ENCODE assay signal across 8 cellular contexts in genomic region chr10:117216611-117217195, GRCh38. TPM values are rescaled to one million over a fixed set of nuclear protein-coding genes. Genes with fewer than 3 reads are reported as not detected.
A peak's percentile ranks its signal among the peaks of the same experiment; 100 is the strongest.
DNase-seq lines count a peak whose midpoint lies in the region; ATAC-seq and TF ChIP-seq lines count a peak whose summit lies in the region.

No MANE protein-coding gene starts in this region.

- BruUV-seq in HCT116 (replicated peaks; lab: Mats Ljungman, UMichigan), result no TSS peak

- H3K4me3 ChIP-seq in HCT116 (replicated peaks in 1 of 2; ENCODE audit: low read depth in 1 of 2, low read length in 2 of 2) (peak overlapping the region; percentile 19 to 27), breast epithelium (peak overlapping the region; percentile 28 to 70 (median 46)), spleen (peak overlapping the region; percentile 20 to 71 (median 44))

- TF ChIP-seq RAD21 in HCT116 (IDR thresholded peaks at IDR 0.05; ENCODE audit: low read depth), result peak; percentile 99

- CTCF ChIA-PET in HCT116 (lab: Charles Lee), result interaction anchor here (0.6 to 5.0 kb wide), 41 partner anchors 8 to 1992 kb away, joined by 3 to 120 read pairs (median 5); no protein-coding TSS in a partner anchor

- no peak overlapping the region for H3K27ac Mint-ChIP-seq in immature natural killer cell

- DNase-seq in GM10266 (ENCODE audit: extremely low spot score) (peak; percentile 84), HCT116 (ENCODE audit: low read depth, low spot score) (peak; percentile 54), MV-4-11 (lab: John Stamatoyannopoulos, UW) (peak; percentile 11), breast epithelium (ENCODE audit: low spot score in 2 of 2) (peak; percentile 20 to 62), immature natural killer cell (peak; percentile 52 to 63 (median 62)), spleen (peak; percentile 95), GOT3 (lab: John Stamatoyannopoulos, UW) (no peak)

- H3K4me2 ChIP-seq in HCT116 (ENCODE audit: low read length), result peak overlapping the region; percentile 63

- ATAC-seq in HCT116, result peak; percentile 84

- TF ChIP-seq POLR2A in HCT116 (IDR thresholded peaks at IDR 0.05; ENCODE audit: borderline replicate concordance, extremely low read depth, insufficient read depth, insufficient read length), result no peak
- no peak for TF ChIP-seq POLR2A in breast epithelium (IDR thresholded peaks at IDR 0.05)
- no peak for TF ChIP-seq POLR2A in spleen (IDR thresholded peaks at IDR 0.05)

- H3K36me3 ChIP-seq in HCT116 (ENCODE audit: control insufficient read depth in 1 of 2, insufficient read depth in 2 of 2, low read length in 2 of 2) (no peaks in the 10 kb centered on the region), breast epithelium (no peaks in the 10 kb centered on the region), spleen (no peaks in the 10 kb centered on the region)

- peaks cover 2 to 21% of the 10 kb centered on the region in 2 experiments; a peak in 2 of 4 replicates for H3K4me1 ChIP-seq in HCT116 (ENCODE audit: control insufficient read depth in 1 of 2, insufficient read depth in 2 of 2, low read length in 2 of 2)
- H3K4me1 ChIP-seq in breast epithelium, result peaks cover 3 to 10% of the 10 kb centered on the region in 2 donors
- peaks cover 7 to 30% (median 15%) of the 10 kb centered on the region in 6 donors for H3K4me1 ChIP-seq in spleen

- RAD21 ChIA-PET in HCT116 (lab: Charles Lee; ENCODE audit: low non-redundant PET in 1 of 2, low total read pairs in 2 of 2, uncharacterized antibody in 2 of 2, unreplicated experiment in 2 of 2), result interaction anchor here (0.7 to 2.2 kb wide), 9 partner anchors 24 to 263 kb away, joined by 3 to 15 read pairs (median 4); no protein-coding TSS in a partner anchor

- H3K4me1 Mint-ChIP-seq in immature natural killer cell, result peaks cover 10 to 11% of the 10 kb centered on the region in 2 donors

- TF ChIP-seq CTCF in GM10266 (IDR thresholded peaks at IDR 0.05; ENCODE audit: control insufficient read depth, insufficient read depth, low read depth, missing control alignments) (peak; percentile 100), HCT116 (IDR thresholded peaks at IDR 0.05 in 2 of 3, conservative IDR thresholded peaks at IDR 0.05 in 1 of 3; ENCODE audit: borderline replicate concordance in 1 of 3, insufficient read depth in 1 of 3, low read depth in 2 of 3, low read length in 2 of 3) (peak; percentile 100), VCaP (conservative IDR thresholded peaks at IDR 0.05) (peak; percentile 94), breast epithelium (IDR thresholded peaks at IDR 0.05) (peak; percentile 97 to 99 (median 99)), spleen (IDR thresholded peaks at IDR 0.05 in 8 of 11, conservative IDR thresholded peaks at IDR 0.05 in 3 of 11) (peak; percentile 95 to 100 (median 99))

- POLR2A ChIA-PET in HCT116 (lab: Charles Lee), result no interaction called here

- H4K20me1 ChIP-seq in HCT116 (ENCODE audit: insufficient read depth), result no peaks in the 10 kb centered on the region

- peak overlapping the region; percentile 38 to 79 (median 72) for H3K4me3 Mint-ChIP-seq in immature natural killer cell

- 0 to 1% (median 1%) methylated on average over 23 to 52 of the region's 52 CpGs for WGBS in spleen, 5 donors

- no peaks in the 10 kb centered on the region for H3K9me2 ChIP-seq in HCT116 (ENCODE audit: insufficient read depth)

- no peaks in the 10 kb centered on the region for H3K79me2 ChIP-seq in HCT116 (ENCODE audit: insufficient read depth, low read length)

- peaks cover 5 to 15% (median 13%) of the 10 kb centered on the region in 3 donors for H3K27me3 Mint-ChIP-seq in immature natural killer cell (ENCODE audit: low read depth in 3 of 3)

- H3K27me3 ChIP-seq in HCT116 (ENCODE audit: insufficient read depth, low read length) (peaks cover 6% of the 10 kb centered on the region; the same call in 1 of the 2 replicates), breast epithelium (peaks cover 0 to 16% of the 10 kb centered on the region in 2 donors), spleen (replicated peaks in 1 of 7) (peaks cover 0 to 75% (median 26%) of the 10 kb centered on the region in 7 donors)

- H3K27ac ChIP-seq in HCT116 (ENCODE audit: low read depth, low read length), result peak overlapping the region; percentile 6; the same call in 1 of the 2 replicates
- H3K27ac ChIP-seq in VCaP, result no peak overlapping the region
- no peak overlapping the region for H3K27ac ChIP-seq in breast epithelium
- H3K27ac ChIP-seq in spleen, result peak overlapping the region in 2 of 8 donors; percentile 23 to 65

- H3K36me3 Mint-ChIP-seq in immature natural killer cell, result peaks cover 0 to 3% (median 0%) of the 10 kb centered on the region in 3 donors

- H3K9me3 ChIP-seq in HCT116 (ENCODE audit: control insufficient read depth in 1 of 2, insufficient read depth in 1 of 2, low read depth in 1 of 2, low read length in 2 of 2) (no peaks in the 10 kb centered on the region), breast epithelium (peaks cover 0 to 18% of the 10 kb centered on the region in 2 donors), spleen (peaks cover 0 to 19% (median 16%) of the 10 kb centered on the region in 8 donors)

- intact Hi-C loops in HCT116 (cut with micrococcal nuclease), result loop anchor here (1.0 kb wide), 3 partner anchors 104 to 1025 kb away; no protein-coding TSS in a partner anchor
- intact Hi-C loops in breast epithelium (cut with DNase I; ENCODE audit: low total_unique reads), result no loop called here
- intact Hi-C loops in spleen (cut with DNase I; ENCODE audit: low total_unique reads), result loop anchor here (5.0 to 10.0 kb wide), 2 partner anchors 98 to 1026 kb away; no protein-coding TSS in a partner anchor

- H3K9ac ChIP-seq in HCT116 (ENCODE audit: low read length), result no peak overlapping the region

- H3K9me3 Mint-ChIP-seq in immature natural killer cell, result peaks cover 0 to 7% (median 4%) of the 10 kb centered on the region in 6 donors

- H2AFZ ChIP-seq in HCT116 (ENCODE audit: low read depth, low read length, poor library complexity, severe bottlenecking), result peak overlapping the region; percentile 91

TF ChIP-seq in HCT116, 20 proteins besides CTCF, POLR2A, EP300 and RAD21:
- TF ChIP-seq ZNF274 (IDR thresholded peaks at IDR 0.05; ENCODE audit: low read depth, low read length) (no peak), ZBTB33 (IDR thresholded peaks at IDR 0.05; ENCODE audit: extremely low read depth, insufficient replicate concordance, low read length) (peak; percentile 76), EZH2phosphoT487 (IDR thresholded peaks at IDR 0.05; ENCODE audit: borderline replicate concordance) (no peak), ZFX (IDR thresholded peaks at IDR 0.05) (no peak), TCF7L2 (IDR thresholded peaks at IDR 0.05; ENCODE audit: borderline replicate concordance, extremely low read depth, insufficient read depth, insufficient read length) (no peak), YY1 (IDR thresholded peaks at IDR 0.05; ENCODE audit: extremely low read depth, insufficient replicate concordance, low read depth, low read length) (peak; percentile 53)

RNA-seq across cellular contexts. Expression of gene KCNK18, which starts 19.4 kb away (rescaled TPM):
- total RNA-seq in HCT116 (2021; ENCODE audit: unreplicated experiment) (not detected), breast epithelium (not detected), spleen (not detected)
- polyA plus RNA-seq in HCT116 (2012), result not detected in 2 replicates
- polyA plus RNA-seq in immature natural killer cell (not detected), spleen (not detected)

RNA-seq across cellular contexts. Expression of gene SLC18A2, which starts 24.2 kb away (rescaled TPM):
- total RNA-seq in HCT116 (2021; ENCODE audit: unreplicated experiment), result not detected
- polyA plus RNA-seq in HCT116 (2012), result 0.04 TPM in 1 of 2 replicates, not detected in the other
- 1 to 10 TPM in 1 of 3 donors, under 1 TPM in 1, not detected in 1; 0.73 to 2.1 TPM for total RNA-seq in breast epithelium
- under 1 TPM in 1 of 3 donors, not detected in 2; 0.41 TPM for polyA plus RNA-seq in immature natural killer cell
- under 1 TPM; 0.09 to 0.92 (median 0.37) TPM for total RNA-seq in spleen
- under 1 TPM; 0.02 to 0.20 (median 0.03) TPM for polyA plus RNA-seq in spleen
